In the genomic region with DNA sequence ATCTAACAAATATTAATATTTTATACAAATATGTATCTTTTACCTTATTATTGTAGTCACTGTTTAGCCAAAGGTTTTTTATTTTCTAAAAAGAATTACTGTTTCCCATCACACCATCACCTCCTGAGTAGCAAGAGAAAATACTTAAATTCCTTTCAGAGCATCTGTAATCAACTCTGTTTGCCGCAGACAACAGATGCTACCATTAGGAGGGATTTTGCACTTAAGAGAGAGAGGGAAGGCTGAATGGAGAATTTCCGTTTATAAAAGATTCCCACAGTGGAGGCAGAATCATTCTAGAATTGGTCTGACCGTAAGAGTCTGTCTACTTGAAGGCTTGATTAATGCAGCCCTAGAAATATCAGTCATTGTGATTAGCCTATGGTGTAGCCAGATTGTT, we compare ENCODE assay signal across 22 cellular contexts.
DNase-seq lines count a peak whose midpoint lies in the region; ATAC-seq and TF ChIP-seq lines count a peak whose summit lies in the region.
"Had no signal": no experiment of that assay in that cellular context is flagged by ENCODE, and none has a peak within 500 bp of the region (broad histone marks: within the 10 kb centered on the region; RNA-seq: fewer than 3 reads in every experiment).

No MANE protein-coding gene starts in this region.

- WGBS in body of pancreas, 2 donors: 65 to 73% methylated on average over 3 of the region's 3 CpGs

- DNase-seq in DMS53 (lab: John Stamatoyannopoulos, UW) (peak; percentile 39), DMS53 treated with DMSO at 0.1 percent for 48 hours (lab: John Stamatoyannopoulos, UW; ENCODE audit: unreplicated experiment) (no peak), NCI-H146 (lab: John Stamatoyannopoulos, UW) (peak; percentile 40), NCI-H2171 treated with DMSO at 0.1 percent for 48 hours (lab: John Stamatoyannopoulos, UW) (peak; percentile 92), NCI-H748 (lab: John Stamatoyannopoulos, UW; ENCODE audit: unreplicated experiment) (peak; percentile 69), dorsolateral prefrontal cortex (no peak), body of pancreas (no peak)
- DNase-seq: Caco-2; CD8-positive, alpha-beta T cell; DND-41; NCI-H1048; NCI-H1694; NCI-H226; PC-9; SJCRH30; T-helper 17 cell had no signal

- H3K27me3 ChIP-seq in dorsolateral prefrontal cortex: peaks cover 0 to 4% (median 0%) of the 10 kb centered on the region in 45 donors
- no peaks in the 10 kb centered on the region for H3K27me3 ChIP-seq in body of pancreas
- H3K27me3 ChIP-seq: SJCRH30 had no signal

- TF ChIP-seq CTCF in dorsolateral prefrontal cortex (IDR thresholded peaks at IDR 0.05 in 54 of 56, conservative IDR thresholded peaks at IDR 0.05 in 2 of 56; ENCODE audit: low read depth in 1 of 56, partially characterized antibody in 56 of 56) (no peak), body of pancreas (IDR thresholded peaks at IDR 0.05) (no peak)

- no peaks in the 10 kb centered on the region for H3K36me3 ChIP-seq in body of pancreas (replicated peaks in 1 of 2; ENCODE audit: insufficient read depth in 1 of 2, low read depth in 2 of 2)
- H3K36me3 ChIP-seq: SJCRH30 had no signal

- H3K4me3 ChIP-seq in dorsolateral prefrontal cortex (no peak overlapping the region), body of pancreas (no peak overlapping the region)
- H3K4me3 ChIP-seq: PC-9, SJCRH30 had no signal

- intact Hi-C loops in dorsolateral prefrontal cortex (cut with DNase I): no loop called here
- intact Hi-C loops in body of pancreas (cut with DNase I): no loop called here

- no peaks in the 10 kb centered on the region for H3K4me1 ChIP-seq in body of pancreas
- H3K4me1 ChIP-seq: Caco-2, SJCRH30 had no signal

- TF ChIP-seq POLR2A in body of pancreas (IDR thresholded peaks at IDR 0.05): no peak

- no peaks in the 10 kb centered on the region for H3K9me3 ChIP-seq in body of pancreas
- H3K9me3 ChIP-seq: Caco-2, SJCRH30 had no signal

- H3K27ac ChIP-seq in dorsolateral prefrontal cortex (no peak overlapping the region), body of pancreas (no peak overlapping the region)
- H3K27ac ChIP-seq: 22Rv1, C4-2B, HL-60, PC-9, SJCRH30 had no signal

- ATAC-seq in GM21526 (IDR thresholded peaks at IDR 0.05; ENCODE audit: low FRiP score, unreplicated experiment): no peak
- ATAC-seq in body of pancreas: no peak
- ATAC-seq: CD8-positive, alpha-beta T cell; Right ventricle myocardium inferior; SK-N-SH treated with all-trans-retinoic acid at 6 μM for 48 hours; T-helper 17 cell had no signal

Comparison
In these comparisons a context has a peak if more than half of its experiments do, and no peak if none do; other contexts are left out.
1. DNase-seq: peak in DMS53 (single experiment), NCI-H146 (single experiment), NCI-H2171 treated with DMSO at 0.1 percent for 48 hours (single experiment) and NCI-H748 (single experiment); none in DMS53 treated with DMSO at 0.1 percent for 48 hours (single experiment), dorsolateral prefrontal cortex (0 of 10) and body of pancreas (0 of 4).